In the genomic region with DNA sequence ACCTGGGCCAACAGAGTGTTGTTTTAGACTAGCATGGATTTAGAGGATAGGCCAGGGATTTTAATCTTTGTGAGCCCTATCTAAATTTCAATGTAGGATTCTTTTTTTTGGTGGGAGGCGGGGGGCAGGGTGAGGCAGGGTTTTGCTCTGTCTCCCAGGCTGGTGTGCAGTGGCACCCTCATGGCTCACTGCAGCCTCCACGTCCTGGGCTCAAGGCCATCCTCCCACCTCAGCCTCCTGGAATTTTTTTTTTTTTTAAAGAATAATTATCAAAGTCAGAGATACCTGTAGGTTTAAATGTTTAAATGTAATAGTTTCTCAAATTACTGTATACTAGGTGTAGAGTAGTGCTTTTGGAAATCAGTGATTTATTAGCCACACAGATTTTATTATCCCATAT, we compare ENCODE assay signal across 9 cellular contexts. TPM values are rescaled to one million over a fixed set of nuclear protein-coding genes. Genes with fewer than 3 reads are reported as not detected.
"Had no signal": no experiment of that assay in that cellular context is flagged by ENCODE, and none has a peak within 500 bp of the region (broad histone marks: within the 10 kb centered on the region; RNA-seq: fewer than 3 reads in every experiment).

No MANE protein-coding gene starts in this region.

- H3K4me3 ChIP-seq: GM23338, HAP-1 had no signal

- DNase-seq: H7, HFFc6, IMR-90, KBM-7 had no signal

- H3K27ac Mint-ChIP-seq: GM23338, HFFc6 had no signal

- H3K4me3 Mint-ChIP-seq: GM23338, HFFc6 had no signal

- ATAC-seq: GM23338, HCT116 had no signal

- H3K9me3 ChIP-seq: HAP-1 had no signal

- H3K27ac ChIP-seq: HL-60 had no signal

- H2AFZ ChIP-seq: GM23338 had no signal

- H3K4me1 ChIP-seq: HAP-1 had no signal

- H3K4me2 ChIP-seq: GM23338 had no signal

- H3K9me3 Mint-ChIP-seq: HFFc6 had no signal

- H3K36me3 ChIP-seq: HAP-1 had no signal

RNA-seq across cellular contexts. Expression of a gene that starts 26.3 kb away (rescaled TPM):
- total RNA-seq: GM23338, HT1080 had no signal
- polyA plus RNA-seq: GM23338 had no signal
